10 cellular contexts compared by ENCODE assay signal in genomic region chr1:8370046-8370881, GRCh38.
DNase-seq lines count a peak whose midpoint lies in the region; ATAC-seq and TF ChIP-seq lines count a peak whose summit lies in the region.
"Had no signal": no experiment of that assay in that cellular context is flagged by ENCODE, and none has a peak within 500 bp of the region (broad histone marks: within the 10 kb centered on the region; RNA-seq: fewer than 3 reads in every experiment).

No MANE protein-coding gene starts in this region.

- peaks cover 8% of the 10 kb centered on the region for H3K36me3 ChIP-seq in rectal smooth muscle tissue (ENCODE audit: control insufficient read depth, insufficient read depth, low read length)

- no peak overlapping the region for H3K9ac ChIP-seq in rectal smooth muscle tissue (ENCODE audit: low read length)
- H3K9ac ChIP-seq: KMS-11 had no signal

- peak; percentile 32 for DNase-seq in EH (ENCODE audit: low read depth)
- DNase-seq in NCI-H446 (lab: John Stamatoyannopoulos, UW), result peak; percentile 38 to 47
- DNase-seq in fibroblast of pulmonary artery (ENCODE audit: low read depth), result peak; percentile 35
- DNase-seq in DMS53 (lab: John Stamatoyannopoulos, UW), result no peak
- DNase-seq: T-helper 9 cell had no signal

- peaks cover 73% of the 10 kb centered on the region for H3K4me1 ChIP-seq in rectal smooth muscle tissue (ENCODE audit: control insufficient read depth, insufficient read depth, low read length)

- no peak for TF ChIP-seq CTCF in fibroblast of pulmonary artery (IDR thresholded peaks at IDR 0.05; ENCODE audit: low read length, missing control alignments)

- H3K27me3 ChIP-seq in rectal smooth muscle tissue (ENCODE audit: control insufficient read depth, insufficient read depth, low read length), result no peaks in the 10 kb centered on the region

- ATAC-seq in GM18867 (IDR thresholded peaks at IDR 0.05; ENCODE audit: unreplicated experiment), result no peak
- no peak for ATAC-seq in GM21717 (IDR thresholded peaks at IDR 0.05; ENCODE audit: unreplicated experiment)
- ATAC-seq in GM18868 (IDR thresholded peaks at IDR 0.05; ENCODE audit: unreplicated experiment), result no peak

- peak overlapping the region; percentile 93 for H3K27ac ChIP-seq in rectal smooth muscle tissue (ENCODE audit: low read depth, low read length)
- H3K27ac ChIP-seq: KMS-11 had no signal

- H3K4me3 ChIP-seq in fibroblast of pulmonary artery (replicated peaks; ENCODE audit: low read depth, low read length) (no peak overlapping the region), rectal smooth muscle tissue (ENCODE audit: low read length) (no peak overlapping the region)
